8 cellular contexts compared by ENCODE assay signal in the genomic region with DNA sequence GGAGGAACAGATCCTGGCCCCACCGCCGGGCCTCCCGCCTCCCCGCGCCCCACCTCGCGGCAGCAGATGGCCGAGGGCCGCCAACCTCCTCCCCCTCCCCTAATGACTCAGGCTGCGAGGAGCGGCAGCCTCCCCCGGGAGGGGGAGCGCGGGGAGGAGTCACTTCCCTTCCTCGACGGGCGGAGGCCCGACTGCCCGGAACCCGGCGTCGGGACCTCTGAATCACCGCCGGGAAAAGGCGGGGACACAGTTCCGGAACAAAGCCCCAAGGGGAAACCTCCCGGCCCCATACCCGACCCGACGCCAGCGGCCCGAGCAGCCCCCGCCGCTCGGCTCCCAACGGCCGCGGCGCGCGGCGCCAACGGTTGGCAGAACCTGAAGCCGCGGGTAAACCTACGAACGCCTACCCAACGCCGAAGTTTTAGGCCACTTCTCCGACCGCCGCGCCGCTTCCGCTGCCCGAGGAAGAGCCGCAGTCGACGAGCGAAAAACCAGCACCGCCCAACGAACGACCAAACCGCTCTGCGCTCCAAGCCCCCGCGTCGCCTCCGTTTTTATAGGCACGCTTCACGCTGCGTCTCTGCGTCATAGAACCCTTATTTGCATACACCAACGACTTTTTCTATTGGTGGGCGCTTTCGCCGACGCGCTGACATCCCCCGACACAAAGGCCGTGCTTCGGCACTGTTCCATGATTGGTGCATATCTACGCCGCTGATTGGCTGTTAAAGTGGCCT. TPM values are rescaled to one million over a fixed set of nuclear protein-coding genes. Genes with fewer than 3 reads are reported as not detected.
A peak's percentile ranks its signal among the peaks of the same experiment; 100 is the strongest.
DNase-seq lines count a peak whose midpoint lies in the region; ATAC-seq, FAIRE-seq and TF ChIP-seq lines count a peak whose summit lies in the region.

No MANE protein-coding gene starts in this region.

- peak overlapping the region; percentile 100 for H3K27ac Mint-ChIP-seq in nephron progenitor cell
- peak overlapping the region; percentile 97 for H3K27ac Mint-ChIP-seq in stimulated activated naive CD8-positive, alpha-beta T cell treated with anti-CD3 and anti-CD28 coated beads, Interleukin-15, Interleukin-2, amounts not matched to agents 100 ng/mL and 50 ng/mL, for 24 hours

- peaks cover 35% of the 10 kb centered on the region for H3K36me3 ChIP-seq in RWPE2 (ENCODE audit: low read depth)

- peak; percentile 95 for FAIRE-seq in H54 (lab: Jason Lieb, UNC)

- peak; percentile 100 for DNase-seq in ELF-1 (ENCODE audit: low read depth, low spot score)
- DNase-seq in H54 (ENCODE audit: insufficient read length, low spot score) = peak; percentile 97
- peak; percentile 54 for DNase-seq in LoVo (ENCODE audit: low spot score)
- DNase-seq in RWPE2 (ENCODE audit: low spot score) = peak; percentile 98
- DNase-seq in activated effector memory CD4-positive, alpha-beta T cell treated with Interleukin-2 at 50 U/mL for 16 hours = peak; percentile 89
- DNase-seq in fibroblast of the aortic adventitia (ENCODE audit: low read depth) = peak; percentile 100
- peak; percentile 91 for DNase-seq in nephron progenitor cell

- peak overlapping the region; percentile 92 for H3K27ac ChIP-seq in RWPE2 (ENCODE audit: poor library complexity, severe bottlenecking)

- peaks cover 60% of the 10 kb centered on the region for H3K4me1 Mint-ChIP-seq in nephron progenitor cell
- H3K4me1 Mint-ChIP-seq in stimulated activated naive CD8-positive, alpha-beta T cell treated with anti-CD3 and anti-CD28 coated beads, Interleukin-15, Interleukin-2, amounts not matched to agents 100 ng/mL and 50 ng/mL, for 24 hours (ENCODE audit: low read depth) = peaks cover 64% of the 10 kb centered on the region

- TF ChIP-seq CTCF in RWPE2 (IDR thresholded peaks at IDR 0.05; ENCODE audit: poor library complexity, severe bottlenecking) (peak; percentile 50), fibroblast of the aortic adventitia (IDR thresholded peaks at IDR 0.05; ENCODE audit: insufficient read depth, low read length) (no peak), nephron progenitor cell (IDR thresholded peaks at IDR 0.05) (no peak)

- H3K27me3 Mint-ChIP-seq in nephron progenitor cell (ENCODE audit: low read depth, poor library complexity) = peaks cover 5% of the 10 kb centered on the region
- H3K27me3 Mint-ChIP-seq in stimulated activated naive CD8-positive, alpha-beta T cell treated with anti-CD3 and anti-CD28 coated beads, Interleukin-15, Interleukin-2, amounts not matched to agents 100 ng/mL and 50 ng/mL, for 24 hours = no peaks in the 10 kb centered on the region

- H3K9me3 Mint-ChIP-seq in nephron progenitor cell = peaks cover 11% of the 10 kb centered on the region
- no peaks in the 10 kb centered on the region for H3K9me3 Mint-ChIP-seq in stimulated activated naive CD8-positive, alpha-beta T cell treated with anti-CD3 and anti-CD28 coated beads, Interleukin-15, Interleukin-2, amounts not matched to agents 100 ng/mL and 50 ng/mL, for 24 hours

- no peaks in the 10 kb centered on the region for H3K9me3 ChIP-seq in RWPE2 (ENCODE audit: severe bottlenecking)

- ATAC-seq in RWPE2 (ENCODE audit: low read depth) = peak; percentile 67

- TF ChIP-seq POLR2A in H54 (IDR thresholded peaks at IDR 0.05; ENCODE audit: low read depth, low read length) = peak; percentile 100

- H3K27me3 ChIP-seq in RWPE2 (ENCODE audit: insufficient read depth, poor library complexity, severe bottlenecking) = no peaks in the 10 kb centered on the region

- peaks cover 34% of the 10 kb centered on the region for H3K36me3 Mint-ChIP-seq in nephron progenitor cell (ENCODE audit: low read depth)
- H3K36me3 Mint-ChIP-seq in stimulated activated naive CD8-positive, alpha-beta T cell treated with anti-CD3 and anti-CD28 coated beads, Interleukin-15, Interleukin-2, amounts not matched to agents 100 ng/mL and 50 ng/mL, for 24 hours (ENCODE audit: low read depth) = peaks cover 40% of the 10 kb centered on the region

- H3K4me3 Mint-ChIP-seq in nephron progenitor cell = peak overlapping the region; percentile 94
- peak overlapping the region; percentile 95 for H3K4me3 Mint-ChIP-seq in stimulated activated naive CD8-positive, alpha-beta T cell treated with anti-CD3 and anti-CD28 coated beads, Interleukin-15, Interleukin-2, amounts not matched to agents 100 ng/mL and 50 ng/mL, for 24 hours

- H3K4me3 ChIP-seq in RWPE2 (ENCODE audit: severe bottlenecking) = peak overlapping the region; percentile 84
- peak overlapping the region; percentile 93 for H3K4me3 ChIP-seq in fibroblast of the aortic adventitia (ENCODE audit: low read depth, low read length)

- peaks cover 38% of the 10 kb centered on the region for H3K4me1 ChIP-seq in RWPE2 (ENCODE audit: insufficient read depth, poor library complexity, severe bottlenecking)

RNA-seq across cellular contexts. Expression of gene UNK, which starts 5.2 kb away (rescaled TPM):
- 18.0 and 30.2 TPM in 2 replicates for total RNA-seq in fibroblast of the aortic adventitia (ENCODE audit: low replicate concordance)

RNA-seq across cellular contexts. Expression of gene GALK1, which starts 14.4 kb away (rescaled TPM):
- total RNA-seq in fibroblast of the aortic adventitia (ENCODE audit: low replicate concordance) = 20.6 and 35.9 TPM in 2 replicates

RNA-seq across cellular contexts. Expression of gene ITGB4, which starts 58.2 kb away (rescaled TPM):
- total RNA-seq in fibroblast of the aortic adventitia (ENCODE audit: low replicate concordance) = 0.09 and 0.16 TPM in 2 replicates

Comparison
In these comparisons a context has a peak if more than half of its experiments do, and no peak if none do; other contexts are left out.
1. Peak in every context shown above with its lines: DNase-seq, ATAC-seq, H3K4me3 ChIP-seq and H3K27ac ChIP-seq.